ENCODE assay signal across 11 cellular contexts in the genomic region with DNA sequence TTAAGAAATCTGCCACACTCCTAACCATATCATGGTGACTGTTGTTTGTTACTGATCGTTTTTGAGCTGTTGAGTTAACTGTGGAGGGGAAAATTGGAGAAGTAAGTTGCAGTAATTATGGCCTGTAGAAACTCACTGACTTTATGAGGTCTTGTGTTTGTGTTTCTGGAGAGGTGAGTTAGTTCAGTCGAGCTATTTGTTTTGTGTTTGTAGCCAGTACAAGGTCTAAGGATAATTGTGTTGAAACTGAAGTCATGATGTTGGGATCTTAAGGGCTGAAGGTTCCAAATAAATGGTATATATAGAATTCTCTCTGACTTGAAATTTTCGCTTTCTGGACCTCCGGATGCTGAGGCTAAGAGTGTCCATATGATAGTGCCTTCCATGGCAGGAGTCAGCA. TPM values are rescaled to one million over a fixed set of nuclear protein-coding genes. Genes with fewer than 3 reads are reported as not detected.
DNase-seq lines count a peak whose midpoint lies in the region; ATAC-seq, FAIRE-seq and TF ChIP-seq lines count a peak whose summit lies in the region.
"Not testable (repeated sequence)": the region's sequence is repeated elsewhere in the genome, so short reads cannot be mapped to it uniquely, and the experiment has no call there.
"Had no signal": no experiment of that assay in that cellular context is flagged by ENCODE, and none has a peak within 500 bp of the region (broad histone marks: within the 10 kb centered on the region; RNA-seq: fewer than 3 reads in every experiment).

No MANE protein-coding gene starts in this region.

- not testable (repeated sequence) for H3K27me3 ChIP-seq in A673 (replicated peaks; ENCODE audit: insufficient read depth, low read depth, low read length, poor library complexity); NT2/D1 (ENCODE audit: insufficient read depth, insufficient read length); brain microvascular endothelial cell (replicated peaks); skeletal muscle satellite cell (ENCODE audit: control insufficient read depth, insufficient read depth, low read length)

- H3K27ac Mint-ChIP-seq in activated CD8-positive, alpha-beta T cell treated with anti-CD3 and anti-CD28 coated beads, Interleukin-2, amount 10 ng/mL, durations not matched to agents 7 days and 5 days, result peak overlapping the region; percentile 96

- peak overlapping the region; percentile 76 for H3K4me2 ChIP-seq in skeletal muscle satellite cell (ENCODE audit: low read length)

- POLR2A ChIA-PET in A673 (lab: Charles Lee; ENCODE audit: low non-redundant PET), result not testable (repeated sequence)
- POLR2A ChIA-PET in activated CD8-positive, alpha-beta T cell treated with anti-CD3 and anti-CD28 coated beads, Interleukin-2, amount 10 ng/mL, durations not matched to agents 7 days and 5 days (lab: Charles Lee), result interaction anchor here (0.6 kb wide), 1 partner anchor 134 kb away, joined by 3 read pairs; no protein-coding TSS in a partner anchor

- peak overlapping the region; percentile 32 for H3K9ac ChIP-seq in NT2/D1 (ENCODE audit: insufficient read length, low read depth)
- peak overlapping the region; percentile 79 for H3K9ac ChIP-seq in skeletal muscle satellite cell (ENCODE audit: low read depth, low read length)

- not testable (repeated sequence) for TF ChIP-seq CTCF in A673 (conservative IDR thresholded peaks at IDR 0.05; ENCODE audit: low read depth, low read length); brain microvascular endothelial cell (IDR thresholded peaks at IDR 0.05; ENCODE audit: low read depth, low read length, missing control alignments); fibroblast of the aortic adventitia (IDR thresholded peaks at IDR 0.05; ENCODE audit: insufficient read depth, low read length); mucosa of descending colon (IDR thresholded peaks at IDR 0.05)

- not testable (repeated sequence) for DNase-seq in A673 (ENCODE audit: low spot score); NT2/D1 (ENCODE audit: low read depth, low spot score); activated CD8-positive, alpha-beta T cell treated with anti-CD3 and anti-CD28 coated beads, Interleukin-2, amount 10 ng/mL, durations not matched to agents 7 days and 5 days; brain microvascular endothelial cell; mucosa of descending colon
- DNase-seq in H54 (ENCODE audit: insufficient read length, low spot score), result peak; percentile 0
- peak; percentile 1 for DNase-seq in fibroblast of the aortic adventitia (ENCODE audit: low read depth)

- H3K27ac ChIP-seq in A673 (ENCODE audit: low read depth, low read length, poor library complexity, severe bottlenecking); brain microvascular endothelial cell: not testable (repeated sequence)

- H3K9me3 ChIP-seq in A673 (ENCODE audit: low read depth, low read length, poor library complexity, severe bottlenecking); NT2/D1 (ENCODE audit: insufficient read depth, low read length); mucosa of descending colon; skeletal muscle satellite cell (replicated peaks; ENCODE audit: low read length): not testable (repeated sequence)

- not testable (repeated sequence) for BruUV-seq in A673 (replicated peaks; lab: Mats Ljungman, UMichigan)

- H3K4me3 ChIP-seq in A673 (ENCODE audit: low read depth, low read length, poor library complexity, severe bottlenecking) (peak overlapping the region; percentile 49), brain microvascular endothelial cell (ENCODE audit: low read depth, low read length) (peak overlapping the region; percentile 3), fibroblast of the aortic adventitia (ENCODE audit: low read depth, low read length) (peak overlapping the region; percentile 64), skeletal muscle satellite cell (ENCODE audit: low read length) (peak overlapping the region; percentile 74)
- H3K4me3 ChIP-seq in NT2/D1 (ENCODE audit: insufficient read length, low read depth); mucosa of descending colon: not testable (repeated sequence)

- peak overlapping the region; percentile 92 for H3K4me3 Mint-ChIP-seq in activated CD8-positive, alpha-beta T cell treated with anti-CD3 and anti-CD28 coated beads, Interleukin-2, amount 10 ng/mL, durations not matched to agents 7 days and 5 days

- CTCF ChIA-PET in A673 (lab: Charles Lee), result not testable (repeated sequence)
- CTCF ChIA-PET in activated CD8-positive, alpha-beta T cell treated with anti-CD3 and anti-CD28 coated beads, Interleukin-2, amount 10 ng/mL, durations not matched to agents 7 days and 5 days (lab: Charles Lee), result interaction anchor here (1.3 kb wide), 1 partner anchor 269 kb away, joined by 5 read pairs; no protein-coding TSS in a partner anchor

- H3K4me1 Mint-ChIP-seq in activated CD8-positive, alpha-beta T cell treated with anti-CD3 and anti-CD28 coated beads, Interleukin-2, amount 10 ng/mL, durations not matched to agents 7 days and 5 days (ENCODE audit: low read depth), result peaks cover 30% of the 10 kb centered on the region

- H3K9me3 Mint-ChIP-seq in activated CD8-positive, alpha-beta T cell treated with anti-CD3 and anti-CD28 coated beads, Interleukin-2, amount 10 ng/mL, durations not matched to agents 7 days and 5 days (ENCODE audit: insufficient read depth), result not testable (repeated sequence)

- H3K27me3 Mint-ChIP-seq in activated CD8-positive, alpha-beta T cell treated with anti-CD3 and anti-CD28 coated beads, Interleukin-2, amount 10 ng/mL, durations not matched to agents 7 days and 5 days (ENCODE audit: low read depth), result not testable (repeated sequence)

- H3K36me3 Mint-ChIP-seq in activated CD8-positive, alpha-beta T cell treated with anti-CD3 and anti-CD28 coated beads, Interleukin-2, amount 10 ng/mL, durations not matched to agents 7 days and 5 days (ENCODE audit: low read depth), result peaks cover 29% of the 10 kb centered on the region

- intact Hi-C loops in A673 (cut with micrococcal nuclease; ENCODE audit: unreplicated experiment); mucosa of descending colon (cut with DNase I, micrococcal nuclease): not testable (repeated sequence)

- TF ChIP-seq POLR2A in H54 (IDR thresholded peaks at IDR 0.05; ENCODE audit: low read depth, low read length), result not testable (repeated sequence)

- not testable (repeated sequence) for ATAC-seq in activated CD8-positive, alpha-beta T cell treated with anti-CD3 and anti-CD28 coated beads, Interleukin-2, amount 10 ng/mL, durations not matched to agents 7 days and 5 days
- ATAC-seq in mucosa of descending colon, result peak; percentile 73

- FAIRE-seq in H54 (lab: Jason Lieb, UNC), result not testable (repeated sequence)

- in situ Hi-C loops in brain microvascular endothelial cell (cut with HindIII; ENCODE audit: low pct_ligation_motif_present, low sequenced_read_pairs), result not testable (repeated sequence)

- not testable (repeated sequence) for H3K36me3 ChIP-seq in A673 (ENCODE audit: insufficient read depth, low read length, poor library complexity, severe bottlenecking); brain microvascular endothelial cell (replicated peaks); mucosa of descending colon (ENCODE audit: low read depth); skeletal muscle satellite cell (ENCODE audit: insufficient read depth, low read length)
- peaks cover 27% of the 10 kb centered on the region for H3K36me3 ChIP-seq in NT2/D1 (ENCODE audit: insufficient read depth, insufficient read length, low read length)

- not testable (repeated sequence) for H3K4me1 ChIP-seq in A673 (ENCODE audit: insufficient read depth, low read length, poor library complexity, severe bottlenecking); NT2/D1 (ENCODE audit: insufficient read depth, insufficient read length); skeletal muscle satellite cell (ENCODE audit: control insufficient read depth, insufficient read depth, low read length)
- H3K4me1 ChIP-seq in mucosa of descending colon (ENCODE audit: low read depth), result peaks cover 12% of the 10 kb centered on the region

RNA-seq across cellular contexts. Expression of gene GOLGA6L26, which starts 29.2 kb away (rescaled TPM):
- total RNA-seq in A673 (2021) (not detected in 2 replicates), fibroblast of the aortic adventitia (ENCODE audit: low replicate concordance) (not detected in 2 replicates), mucosa of descending colon (not detected)
- total RNA-seq in activated CD8-positive, alpha-beta T cell treated with anti-CD3 and anti-CD28 coated beads, Interleukin-2, amount 10 ng/mL, durations not matched to agents 7 days and 5 days, result not detected
- total RNA-seq in skeletal muscle satellite cell (2012; rRNA removed), result not detected in 2 replicates
- total RNA-seq: fibroblast of lung, M059J, sciatic nerve had no signal

RNA-seq across cellular contexts. Expression of gene GOLGA8S, which starts 49.7 kb away (rescaled TPM):
- total RNA-seq in A673 (2021), result 0.09 TPM in 1 of 2 replicates, not detected in the other
- 1 to 10 TPM in 1 of 2 experiments, under 1 TPM in 1; 0.92 to 1.0 TPM for total RNA-seq in activated CD8-positive, alpha-beta T cell treated with anti-CD3 and anti-CD28 coated beads, Interleukin-2, amount 10 ng/mL, durations not matched to agents 7 days and 5 days
- under 0.01 TPM in 1 of 2 replicates, not detected in the other for total RNA-seq in fibroblast of the aortic adventitia (ENCODE audit: low replicate concordance)
- total RNA-seq in mucosa of descending colon, result under 1 TPM; 0.07 to 0.38 (median 0.32) TPM
- under 0.01 and 0.25 TPM in 2 replicates for total RNA-seq in skeletal muscle satellite cell (2012; rRNA removed)
- total RNA-seq: M059J had no signal
